1 cellular context compared by ENCODE assay signal in the genomic region with DNA sequence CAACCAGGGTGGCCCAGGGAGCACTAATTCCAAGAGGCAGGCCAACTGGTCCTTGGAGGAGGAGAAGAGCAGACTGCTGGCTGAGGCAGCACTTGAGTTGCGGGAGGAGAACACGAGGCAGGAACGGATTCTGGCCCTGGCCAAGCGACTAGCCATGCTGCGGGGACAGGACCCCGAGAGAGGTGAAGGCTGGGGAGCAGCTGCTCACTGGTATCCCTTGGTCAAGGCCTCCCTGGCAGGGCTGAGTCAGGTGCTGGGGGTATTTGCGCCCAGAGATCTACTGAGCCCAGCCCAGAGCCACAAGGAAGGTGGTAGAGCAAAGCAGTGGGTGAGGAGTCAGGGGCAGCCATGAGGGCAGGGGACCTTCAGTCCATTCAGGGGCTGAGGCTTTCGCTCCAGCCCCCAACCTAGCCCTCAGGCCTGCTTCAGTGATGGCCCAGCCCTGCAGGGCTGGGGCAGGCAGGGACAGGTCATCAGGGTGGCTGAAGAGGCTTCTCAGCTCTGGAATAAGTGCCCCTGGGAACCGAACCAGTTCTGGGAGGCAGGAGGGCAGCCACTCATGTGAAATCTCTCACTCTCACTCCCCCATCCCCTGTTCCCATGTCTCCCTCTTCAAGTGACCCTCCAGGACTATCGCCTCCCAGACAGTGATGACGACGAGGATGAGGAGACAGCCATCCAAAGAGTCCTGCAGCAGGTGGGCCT.
TF ChIP-seq lines count a peak whose summit lies in the region.

No MANE protein-coding gene starts in this region.

TF ChIP-seq in IMR-90, 13 proteins besides CTCF, POLR2A, EP300 and RAD21:
- TF ChIP-seq MAZ (IDR thresholded peaks at IDR 0.05; ENCODE audit: borderline replicate concordance, low read depth, low read length): no peak
- TF ChIP-seq FOS (IDR thresholded peaks at IDR 0.05; ENCODE audit: low read depth, low read length): no peak
- TF ChIP-seq MAFK (IDR thresholded peaks at IDR 0.05; ENCODE audit: low read depth, low read length): no peak
- TF ChIP-seq, protein P1, sequence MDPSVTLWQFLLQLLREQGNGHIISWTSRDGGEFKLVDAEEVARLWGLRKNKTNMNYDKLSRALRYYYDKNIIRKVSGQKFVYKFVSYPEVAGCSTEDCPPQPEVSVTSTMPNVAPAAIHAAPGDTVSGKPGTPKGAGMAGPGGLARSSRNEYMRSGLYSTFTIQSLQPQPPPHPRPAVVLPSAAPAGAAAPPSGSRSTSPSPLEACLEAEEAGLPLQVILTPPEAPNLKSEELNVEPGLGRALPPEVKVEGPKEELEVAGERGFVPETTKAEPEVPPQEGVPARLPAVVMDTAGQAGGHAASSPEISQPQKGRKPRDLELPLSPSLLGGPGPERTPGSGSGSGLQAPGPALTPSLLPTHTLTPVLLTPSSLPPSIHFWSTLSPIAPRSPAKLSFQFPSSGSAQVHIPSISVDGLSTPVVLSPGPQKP (IDR thresholded peaks at IDR 0.05; ENCODE audit: borderline replicate concordance, low read depth, low read length): no peak
- TF ChIP-seq SMC3 (IDR thresholded peaks at IDR 0.05; ENCODE audit: low read depth, low read length): no peak
- no peak for TF ChIP-seq NFE2L2 (IDR thresholded peaks at IDR 0.05; ENCODE audit: low read depth, low read length)
- TF ChIP-seq, protein P2, sequence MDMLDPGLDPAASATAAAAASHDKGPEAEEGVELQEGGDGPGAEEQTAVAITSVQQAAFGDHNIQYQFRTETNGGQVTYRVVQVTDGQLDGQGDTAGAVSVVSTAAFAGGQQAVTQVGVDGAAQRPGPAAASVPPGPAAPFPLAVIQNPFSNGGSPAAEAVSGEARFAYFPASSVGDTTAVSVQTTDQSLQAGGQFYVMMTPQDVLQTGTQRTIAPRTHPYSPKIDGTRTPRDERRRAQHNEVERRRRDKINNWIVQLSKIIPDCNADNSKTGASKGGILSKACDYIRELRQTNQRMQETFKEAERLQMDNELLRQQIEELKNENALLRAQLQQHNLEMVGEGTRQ (IDR thresholded peaks at IDR 0.05; ENCODE audit: low read depth, low read length): no peak
- TF ChIP-seq RCOR1 (IDR thresholded peaks at IDR 0.05; ENCODE audit: insufficient replicate concordance, low read length): no peak
- TF ChIP-seq MXI1 (IDR thresholded peaks at IDR 0.05; ENCODE audit: borderline replicate concordance, low read depth, low read length): no peak
- TF ChIP-seq CEBPB (IDR thresholded peaks at IDR 0.05; ENCODE audit: low read depth, low read length): no peak
- TF ChIP-seq CHD1 (IDR thresholded peaks at IDR 0.05; ENCODE audit: low read depth, low read length): no peak
- TF ChIP-seq BHLHE40 (IDR thresholded peaks at IDR 0.05; ENCODE audit: low read depth, low read length): no peak
